Comparison of ENCODE assay signal across 12 cellular contexts in genomic region chr3:157700405-157700804, GRCh38.
DNase-seq lines count a peak whose midpoint lies in the region; ATAC-seq and TF ChIP-seq lines count a peak whose summit lies in the region.
"Had no signal": no experiment of that assay in that cellular context is flagged by ENCODE, and none has a peak within 500 bp of the region (broad histone marks: within the 10 kb centered on the region; RNA-seq: fewer than 3 reads in every experiment).

No MANE protein-coding gene starts in this region.

- H3K9me3 ChIP-seq in A673 (ENCODE audit: low read depth, low read length, poor library complexity, severe bottlenecking) (no peaks in the 10 kb centered on the region), HCT116 (ENCODE audit: control insufficient read depth in 1 of 2, insufficient read depth in 1 of 2, low read depth in 1 of 2, low read length in 2 of 2) (no peaks in the 10 kb centered on the region), Panc1 (ENCODE audit: control insufficient read depth, insufficient read depth, low read depth, low read length) (no peaks in the 10 kb centered on the region), right lobe of liver (no peaks in the 10 kb centered on the region)

- TF ChIP-seq POLR2A in HCT116 (IDR thresholded peaks at IDR 0.05; ENCODE audit: borderline replicate concordance, extremely low read depth, insufficient read depth, insufficient read length) (no peak), erythroblast (IDR thresholded peaks at IDR 0.05; ENCODE audit: low read length) (no peak), right lobe of liver (IDR thresholded peaks at IDR 0.05) (no peak)

- H3K9me2 ChIP-seq in HCT116 (ENCODE audit: insufficient read depth): no peaks in the 10 kb centered on the region

- peak; percentile 36; the same call in 1 of the 2 replicates for TF ChIP-seq RAD21 in HCT116 (IDR thresholded peaks at IDR 0.05; ENCODE audit: low read depth)

- ATAC-seq in HCT116 (peak; percentile 53), Panc1 (no peak), right lobe of liver (no peak), GM18498 (IDR thresholded peaks at IDR 0.05; ENCODE audit: unreplicated experiment) (no peak)
- ATAC-seq: stimulated activated effector memory CD8-positive, alpha-beta T cell treated with anti-CD3 and anti-CD28 coated beads, Interleukin-12 subunit alpha, Interleukin-12 subunit beta, amount 100 ng/mL, for 72 hours had no signal

- H3K27ac ChIP-seq in A673 (ENCODE audit: low read depth, low read length, poor library complexity, severe bottlenecking) (no peak overlapping the region), HCT116 (ENCODE audit: low read depth, low read length) (no peak overlapping the region), Panc1 (ENCODE audit: low read length) (no peak overlapping the region), right lobe of liver (no peak overlapping the region)

- 0 out of 2 replicates have a peak, but pooled peaks have one; percentile 21 for TF ChIP-seq CTCF in A673 (conservative IDR thresholded peaks at IDR 0.05; ENCODE audit: low read depth, low read length)
- TF ChIP-seq CTCF in HCT116 (IDR thresholded peaks at IDR 0.05 in 2 of 3, conservative IDR thresholded peaks at IDR 0.05 in 1 of 3; ENCODE audit: borderline replicate concordance in 1 of 3, insufficient read depth in 1 of 3, low read depth in 2 of 3, low read length in 2 of 3): peak; percentile 8 to 33 (median 30); a peak in 4 of 6 replicates
- TF ChIP-seq CTCF in Panc1 (IDR thresholded peaks at IDR 0.05): peak; percentile 40
- no peak for TF ChIP-seq CTCF in right lobe of liver (IDR thresholded peaks at IDR 0.05)

- H3K27me3 ChIP-seq in A673 (replicated peaks; ENCODE audit: insufficient read depth, low read depth, low read length, poor library complexity) (no peaks in the 10 kb centered on the region), HCT116 (ENCODE audit: insufficient read depth, low read length) (no peaks in the 10 kb centered on the region), Panc1 (ENCODE audit: control insufficient read depth, insufficient read depth, low read length) (no peaks in the 10 kb centered on the region), right lobe of liver (no peaks in the 10 kb centered on the region)

- no peak overlapping the region for H3K9ac ChIP-seq in HCT116 (ENCODE audit: low read length)

- H3K4me3 ChIP-seq in A673 (ENCODE audit: low read depth, low read length, poor library complexity, severe bottlenecking): no peak overlapping the region
- H3K4me3 ChIP-seq in HCT116 (replicated peaks in 1 of 2; ENCODE audit: low read depth in 1 of 2, low read length in 2 of 2): no peak overlapping the region
- H3K4me3 ChIP-seq in Panc1 (ENCODE audit: low read depth in 2 of 2, low read length in 2 of 2): no peak overlapping the region
- no peak overlapping the region for H3K4me3 ChIP-seq in right lobe of liver

- POLR2A ChIA-PET in A673 (lab: Charles Lee; ENCODE audit: low non-redundant PET): interaction anchor here (0.7 kb wide), 1 partner anchor 257 kb away, joined by 3 read pairs; no protein-coding TSS in a partner anchor
- POLR2A ChIA-PET in HCT116 (lab: Charles Lee): interaction anchor here (0.8 kb wide), 1 partner anchor 94 kb away, joined by 3 read pairs; no protein-coding TSS in a partner anchor
- POLR2A ChIA-PET in Panc1 (lab: Charles Lee): no interaction called here

- in situ Hi-C loops in Panc1 (cut with HindIII; ENCODE audit: low pct_unique_long_range_greater_than_20kb, low sequenced_read_pairs): no loop called here

- H3K4me2 ChIP-seq in HCT116 (ENCODE audit: low read length): no peak overlapping the region

- H3K36me3 ChIP-seq in A673 (ENCODE audit: insufficient read depth, low read length, poor library complexity, severe bottlenecking) (no peaks in the 10 kb centered on the region), HCT116 (ENCODE audit: control insufficient read depth in 1 of 2, insufficient read depth in 2 of 2, low read length in 2 of 2) (no peaks in the 10 kb centered on the region), Panc1 (ENCODE audit: control insufficient read depth, insufficient read depth, low read length) (no peaks in the 10 kb centered on the region), right lobe of liver (no peaks in the 10 kb centered on the region)

- intact Hi-C loops in A673 (cut with micrococcal nuclease; ENCODE audit: unreplicated experiment): no loop called here
- intact Hi-C loops in HCT116 (cut with micrococcal nuclease): no loop called here
- intact Hi-C loops in Panc1 (cut with micrococcal nuclease; ENCODE audit: unreplicated experiment): no loop called here
- intact Hi-C loops in right lobe of liver (cut with DNase I): no loop called here

- DNase-seq in A673 (ENCODE audit: low spot score) (peak; percentile 20), HCT116 (ENCODE audit: low read depth, low spot score) (peak; percentile 1), Panc1 (ENCODE audit: low read depth, low spot score) (no peak), erythroblast (lab: John Stamatoyannopoulos, UW) (peak; percentile 3 to 4), right lobe of liver (no peak), GM19238 (ENCODE audit: insufficient read length, low spot score) (no peak)
- no peak for DNase-seq in activated T-cell treated with anti-CD3 and anti-CD28 coated beads, Interleukin-2, amount 50 U/mL, for 48 hours
- DNase-seq: ACHN; central memory CD4-positive, alpha-beta T cell; NCI-H1417 had no signal

- RAD21 ChIA-PET in HCT116 (lab: Charles Lee; ENCODE audit: low non-redundant PET in 1 of 2, low total read pairs in 2 of 2, uncharacterized antibody in 2 of 2, unreplicated experiment in 2 of 2): no interaction called here

- no peaks in the 10 kb centered on the region for H3K4me1 ChIP-seq in A673 (ENCODE audit: insufficient read depth, low read length, poor library complexity, severe bottlenecking)
- no peaks in the 10 kb centered on the region for H3K4me1 ChIP-seq in HCT116 (ENCODE audit: control insufficient read depth in 1 of 2, insufficient read depth in 2 of 2, low read length in 2 of 2)
- no peaks in the 10 kb centered on the region for H3K4me1 ChIP-seq in Panc1 (ENCODE audit: control insufficient read depth, insufficient read depth, low read length)
- no peaks in the 10 kb centered on the region for H3K4me1 ChIP-seq in right lobe of liver

- CTCF ChIA-PET in A673 (lab: Charles Lee) (no interaction called here), HCT116 (lab: Charles Lee) (interaction anchor here (0.7 to 1.5 kb wide), 4 partner anchors 9 to 168 kb away, joined by 3 to 8 read pairs (median 4); no protein-coding TSS in a partner anchor), Panc1 (lab: Charles Lee) (interaction anchor here (0.7 kb wide), 1 partner anchor 42 kb away, joined by 4 read pairs; no protein-coding TSS in a partner anchor)

- H4K20me1 ChIP-seq in HCT116 (ENCODE audit: insufficient read depth): no peaks in the 10 kb centered on the region

- BruUV-seq in A673 (replicated peaks; lab: Mats Ljungman, UMichigan): no TSS peak
- no TSS peak for BruUV-seq in HCT116 (replicated peaks; lab: Mats Ljungman, UMichigan)
- BruUV-seq in Panc1 (replicated peaks; lab: Mats Ljungman, UMichigan): no TSS peak

- WGBS in right lobe of liver (ENCODE audit: insufficient coverage, low coverage, low lambda C conversion rate, missing lambda C conversion rate): 54% methylated on average over 3 of the region's 3 CpGs

- H3K79me2 ChIP-seq in HCT116 (ENCODE audit: insufficient read depth, low read length): no peaks in the 10 kb centered on the region

- no peak overlapping the region for H2AFZ ChIP-seq in HCT116 (ENCODE audit: low read depth, low read length, poor library complexity, severe bottlenecking)

TF ChIP-seq in HCT116, 20 proteins besides CTCF, POLR2A, EP300 and RAD21 (continues in another document):
- no peak for TF ChIP-seq JUND (IDR thresholded peaks at IDR 0.05)
- TF ChIP-seq EGR1 (IDR thresholded peaks at IDR 0.05; ENCODE audit: low read depth): no peak
- TF ChIP-seq EZH2phosphoT487 (IDR thresholded peaks at IDR 0.05; ENCODE audit: borderline replicate concordance): no peak
- TF ChIP-seq YY1 (IDR thresholded peaks at IDR 0.05; ENCODE audit: extremely low read depth, insufficient replicate concordance, low read depth, low read length): no peak
- TF ChIP-seq, protein P1, sequence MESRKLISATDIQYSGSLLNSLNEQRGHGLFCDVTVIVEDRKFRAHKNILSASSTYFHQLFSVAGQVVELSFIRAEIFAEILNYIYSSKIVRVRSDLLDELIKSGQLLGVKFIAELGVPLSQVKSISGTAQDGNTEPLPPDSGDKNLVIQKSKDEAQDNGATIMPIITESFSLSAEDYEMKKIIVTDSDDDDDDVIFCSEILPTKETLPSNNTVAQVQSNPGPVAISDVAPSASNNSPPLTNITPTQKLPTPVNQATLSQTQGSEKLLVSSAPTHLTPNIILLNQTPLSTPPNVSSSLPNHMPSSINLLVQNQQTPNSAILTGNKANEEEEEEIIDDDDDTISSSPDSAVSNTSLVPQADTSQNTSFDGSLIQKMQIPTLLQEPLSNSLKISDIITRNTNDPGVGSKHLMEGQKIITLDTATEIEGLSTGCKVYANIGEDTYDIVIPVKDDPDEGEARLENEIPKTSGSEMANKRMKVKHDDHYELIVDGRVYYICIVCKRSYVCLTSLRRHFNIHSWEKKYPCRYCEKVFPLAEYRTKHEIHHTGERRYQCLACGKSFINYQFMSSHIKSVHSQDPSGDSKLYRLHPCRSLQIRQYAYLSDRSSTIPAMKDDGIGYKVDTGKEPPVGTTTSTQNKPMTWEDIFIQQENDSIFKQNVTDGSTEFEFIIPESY (IDR thresholded peaks at IDR 0.05; ENCODE audit: extremely low read depth, insufficient replicate concordance, low read length): no peak
- no peak for TF ChIP-seq SP1 (IDR thresholded peaks at IDR 0.05; ENCODE audit: low read depth)
- no peak for TF ChIP-seq MAX (IDR thresholded peaks at IDR 0.05)
- no peak for TF ChIP-seq ZNF274 (IDR thresholded peaks at IDR 0.05; ENCODE audit: low read depth, low read length)
- no peak for TF ChIP-seq CBX3 (IDR thresholded peaks at IDR 0.05; ENCODE audit: low read depth)
- no peak for TF ChIP-seq CEBPB (IDR thresholded peaks at IDR 0.05; ENCODE audit: low read depth)
- TF ChIP-seq POLR2AphosphoS5 (IDR thresholded peaks at IDR 0.05; ENCODE audit: low read depth, low read length): no peak

Comparison
In these comparisons a context has a peak if more than half of its experiments do, and no peak if none do; other contexts are left out.
1. DNase-seq: peak in A673 (single experiment), HCT116 (single experiment) and erythroblast (2 of 2); none in Panc1 (single experiment), right lobe of liver (0 of 3), GM19238 (single experiment) and activated T-cell treated with anti-CD3 and anti-CD28 coated beads, Interleukin-2, amount 50 U/mL, for 48 hours (0 of 2).
2. CTCF ChIP-seq: peak in A673 (single experiment), HCT116 (3 of 3) and Panc1 (single experiment); none in right lobe of liver (0 of 4).